Comparison of ENCODE assay signal across 16 cellular contexts in the genomic region with DNA sequence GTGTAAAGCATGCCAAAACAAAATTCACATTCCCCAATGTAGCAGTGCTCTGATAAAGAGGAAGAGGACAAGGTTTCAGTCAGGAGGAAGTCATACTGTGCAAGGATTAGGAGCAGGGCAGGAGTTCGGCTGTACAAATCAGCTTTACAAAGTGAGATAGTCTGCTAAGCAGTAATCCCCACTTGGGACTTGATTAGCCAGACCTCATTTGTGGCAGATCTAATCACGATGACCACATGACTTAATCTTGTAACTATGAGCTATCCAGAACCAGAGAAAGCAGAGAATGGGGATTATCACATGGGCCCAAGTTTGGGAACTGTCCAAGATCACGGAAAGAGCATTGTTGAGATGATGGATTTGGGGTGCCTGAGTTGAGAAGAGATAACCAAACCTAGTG. TPM values are rescaled to one million over a fixed set of nuclear protein-coding genes. Genes with fewer than 3 reads are reported as not detected.
DNase-seq lines count a peak whose midpoint lies in the region; ATAC-seq and TF ChIP-seq lines count a peak whose summit lies in the region.
"Had no signal": no experiment of that assay in that cellular context is flagged by ENCODE, and none has a peak within 500 bp of the region (broad histone marks: within the 10 kb centered on the region; RNA-seq: fewer than 3 reads in every experiment).

No MANE protein-coding gene starts in this region.

- H3K27ac ChIP-seq in PC-3 (ENCODE audit: low read length) (peak overlapping the region; percentile 8), endodermal cell (ENCODE audit: low read depth, low read length) (no peak overlapping the region), gastrocnemius medialis (no peak overlapping the region)
- H3K27ac ChIP-seq: RWPE1 had no signal

- peak overlapping the region; percentile 90 for H3K4me2 ChIP-seq in PC-3 (ENCODE audit: low read length)

- TF ChIP-seq POLR2A in gastrocnemius medialis (IDR thresholded peaks at IDR 0.05) = no peak

- no peak overlapping the region for H2AFZ ChIP-seq in PC-3 (ENCODE audit: low read length)

- H3K27me3 ChIP-seq in PC-3 (ENCODE audit: low read length) (no peaks in the 10 kb centered on the region), endodermal cell (ENCODE audit: control insufficient read depth, insufficient read depth, low read length, poor library complexity, severe bottlenecking) (no peaks in the 10 kb centered on the region), gastrocnemius medialis (no peaks in the 10 kb centered on the region)

- BruUV-seq in PC-3 (replicated peaks; lab: Mats Ljungman, UMichigan) = no TSS peak

- H3K9ac ChIP-seq in PC-3 (ENCODE audit: low read length) (no peak overlapping the region), endodermal cell (ENCODE audit: extremely low read depth, low read length, poor library complexity, severe bottlenecking) (no peak overlapping the region)

- no peaks in the 10 kb centered on the region for H3F3A ChIP-seq in PC-3 (ENCODE audit: low read length, unreplicated experiment)

- H3K27ac Mint-ChIP-seq in endodermal cell = peak overlapping the region; percentile 41
- H3K27ac Mint-ChIP-seq: activated B cell treated with CpG ODN at 0.5 μM for 24 hours; CD8-positive, alpha-beta T cell; stimulated activated effector memory CD8-positive, alpha-beta T cell treated with anti-CD3 and anti-CD28 coated beads, Interleukin-12 subunit alpha, Interleukin-12 subunit beta, amount 100 ng/mL, for 72 hours had no signal

- POLR2A ChIA-PET in PC-3 (lab: Charles Lee; ENCODE audit: unreplicated experiment) = no interaction called here

- H3K4me3 Mint-ChIP-seq in endodermal cell = no peak overlapping the region
- H3K4me3 Mint-ChIP-seq: activated B cell treated with CpG ODN at 0.5 μM for 24 hours; CD8-positive, alpha-beta T cell; central memory CD8-positive, alpha-beta T cell; stimulated activated effector memory CD8-positive, alpha-beta T cell treated with anti-CD3 and anti-CD28 coated beads, Interleukin-12 subunit alpha, Interleukin-12 subunit beta, amount 100 ng/mL, for 72 hours had no signal

- peaks cover 95% of the 10 kb centered on the region for H3K36me3 ChIP-seq in PC-3 (ENCODE audit: low read depth, low read length)
- peaks cover 2% of the 10 kb centered on the region for H3K36me3 ChIP-seq in endodermal cell (ENCODE audit: control insufficient read depth, insufficient read depth, low read length)
- H3K36me3 ChIP-seq in gastrocnemius medialis = no peaks in the 10 kb centered on the region

- WGBS in endodermal cell (ENCODE audit: insufficient coverage in 1 of 2, insufficient read length in 1 of 2), 2 experiments = 35 to 51% methylated on average over 3 of the region's 3 CpGs

- TF ChIP-seq CTCF in PC-3 (conservative IDR thresholded peaks at IDR 0.05; ENCODE audit: low read depth, low read length) = no peak
- no peak for TF ChIP-seq CTCF in endodermal cell (conservative IDR thresholded peaks at IDR 0.05)
- TF ChIP-seq CTCF in gastrocnemius medialis (IDR thresholded peaks at IDR 0.05 in 4 of 5, conservative IDR thresholded peaks at IDR 0.05 in 1 of 5) = no peak

- ATAC-seq in PC-3 (no peak; the same call in 1 of the 2 replicates), HG03378 (IDR thresholded peaks at IDR 0.05; ENCODE audit: unreplicated experiment) (no peak), gastrocnemius medialis (no peak), HG02885 (IDR thresholded peaks at IDR 0.05; ENCODE audit: poor library complexity, unreplicated experiment) (no peak)
- ATAC-seq: CD8-positive, alpha-beta T cell; stimulated activated effector memory CD8-positive, alpha-beta T cell treated with anti-CD3 and anti-CD28 coated beads, Interleukin-12 subunit alpha, Interleukin-12 subunit beta, amount 100 ng/mL, for 72 hours had no signal

- intact Hi-C loops in PC-3 (cut with micrococcal nuclease) (no loop called here), gastrocnemius medialis (cut with DNase I; ENCODE audit: low total_unique reads) (no loop called here)

- H3K4me1 Mint-ChIP-seq in endodermal cell = peaks cover 32% of the 10 kb centered on the region
- H3K4me1 Mint-ChIP-seq: activated B cell treated with CpG ODN at 0.5 μM for 24 hours; central memory CD8-positive, alpha-beta T cell; stimulated activated effector memory CD8-positive, alpha-beta T cell treated with anti-CD3 and anti-CD28 coated beads, Interleukin-12 subunit alpha, Interleukin-12 subunit beta, amount 100 ng/mL, for 72 hours had no signal

- H3K9me3 ChIP-seq in PC-3 (ENCODE audit: low read length) (no peaks in the 10 kb centered on the region), endodermal cell (ENCODE audit: control insufficient read depth, low read length) (no peaks in the 10 kb centered on the region), gastrocnemius medialis (no peaks in the 10 kb centered on the region)

- DNase-seq in ELF-1 (ENCODE audit: low read depth, low spot score) (peak; percentile 29), PC-3 (no peak), endodermal cell (peak; percentile 47), myocyte (ENCODE audit: low read depth) (peak; percentile 24), anterior cingulate cortex (lab: John Stamatoyannopoulos, UW) (no peak), gastrocnemius medialis (no peak)
- DNase-seq: activated B cell treated with CpG ODN at 0.5 μM for 24 hours; CD8-positive, alpha-beta T cell; KG1; NCI-H2107; nucleus accumbens had no signal

- in situ Hi-C loops in gastrocnemius medialis (cut with MboI; ENCODE audit: low sequenced_read_pairs in 4 of 4) = no loop called here

- H4K20me1 ChIP-seq in PC-3 (ENCODE audit: low read length) = peaks cover 98% of the 10 kb centered on the region

- H3K9me2 ChIP-seq in PC-3 (replicated peaks; ENCODE audit: low read length) = no peaks in the 10 kb centered on the region

- no peaks in the 10 kb centered on the region for H3K9me3 Mint-ChIP-seq in endodermal cell
- H3K9me3 Mint-ChIP-seq: activated B cell treated with CpG ODN at 0.5 μM for 24 hours; CD8-positive, alpha-beta T cell; central memory CD8-positive, alpha-beta T cell; stimulated activated effector memory CD8-positive, alpha-beta T cell treated with anti-CD3 and anti-CD28 coated beads, Interleukin-12 subunit alpha, Interleukin-12 subunit beta, amount 100 ng/mL, for 72 hours had no signal

- H3K4me1 ChIP-seq in PC-3 (ENCODE audit: insufficient read depth, low read length) (peaks cover 88% of the 10 kb centered on the region), endodermal cell (ENCODE audit: control insufficient read depth, insufficient read depth, low read length) (peaks cover 9% of the 10 kb centered on the region), gastrocnemius medialis (peaks cover 8 to 9% of the 10 kb centered on the region in 2 donors)

- CTCF ChIA-PET in PC-3 (lab: Charles Lee) = interaction anchor here (0.5 kb wide), 1 partner anchor 92 kb away, joined by 4 read pairs; no protein-coding TSS in a partner anchor

- H3K36me3 Mint-ChIP-seq in endodermal cell (ENCODE audit: low read depth) = no peaks in the 10 kb centered on the region
- H3K36me3 Mint-ChIP-seq: CD8-positive, alpha-beta T cell; stimulated activated effector memory CD8-positive, alpha-beta T cell treated with anti-CD3 and anti-CD28 coated beads, Interleukin-12 subunit alpha, Interleukin-12 subunit beta, amount 100 ng/mL, for 72 hours had no signal

- H3K4me3 ChIP-seq in PC-3 (ENCODE audit: low read length) = peak overlapping the region; percentile 90
- peak overlapping the region; percentile 2 for H3K4me3 ChIP-seq in endodermal cell (ENCODE audit: low read length)
- H3K4me3 ChIP-seq in gastrocnemius medialis = no peak overlapping the region

- H3K79me2 ChIP-seq in PC-3 (ENCODE audit: low read length) = peaks cover 100% of the 10 kb centered on the region

- no peaks in the 10 kb centered on the region for H3K27me3 Mint-ChIP-seq in endodermal cell (ENCODE audit: insufficient read depth)
- H3K27me3 Mint-ChIP-seq: central memory CD8-positive, alpha-beta T cell had no signal

RNA-seq across cellular contexts. Expression of a gene that starts 7.8 kb away (rescaled TPM):
- total RNA-seq in PC-3 (2014; rRNA removed) (265 and 307 TPM in 2 replicates), endodermal cell (10 to 100 TPM; 70.7 to 80.9 TPM), myocyte (85.1 and 88.2 TPM in 2 replicates), gastrocnemius medialis (1 to 10 TPM; 5.6 to 9.0 (median 6.7) TPM)
- polyA plus RNA-seq in endodermal cell (2013, experiment 1 of 2) = 53.9 TPM
- 54.9 TPM for polyA plus RNA-seq in endodermal cell (2013, experiment 2 of 2)
- polyA plus RNA-seq in myocyte (2012) = 32.5 TPM

Comparison
In these comparisons a context has a peak if more than half of its experiments do, and no peak if none do; other contexts are left out.
1. DNase-seq: peak in ELF-1 (single experiment), endodermal cell (single experiment) and myocyte (single experiment); none in PC-3 (single experiment), anterior cingulate cortex (0 of 58) and gastrocnemius medialis (0 of 2).
2. H3K4me3 ChIP-seq: peak in PC-3 (single experiment) and endodermal cell (single experiment); none in gastrocnemius medialis (0 of 4).